In genomic region chr22:36253523-36254490, GRCh38 we compare ENCODE assay signal across 8 cellular contexts. TPM values are rescaled to one million over a fixed set of nuclear protein-coding genes. Genes with fewer than 3 reads are reported as not detected.
A peak's percentile ranks its signal among the peaks of the same experiment; 100 is the strongest.
DNase-seq lines count a peak whose midpoint lies in the region; ATAC-seq and TF ChIP-seq lines count a peak whose summit lies in the region.

No MANE protein-coding gene starts in this region.

- peak; percentile 17 to 27 for ATAC-seq in activated naive CD4-positive, alpha-beta T cell treated with anti-CD3 and anti-CD28 coated beads, Interleukin-2, amount 50 U/mL, for 72 hours
- ATAC-seq in right lobe of liver (peak; percentile 18 to 62 (median 57)), HG02678 (IDR thresholded peaks at IDR 0.05; ENCODE audit: unreplicated experiment) (no peak)

- CTCF ChIA-PET in Caco-2 (lab: Charles Lee): no interaction called here

- H3K9me3 Mint-ChIP-seq in activated naive CD4-positive, alpha-beta T cell treated with anti-CD3 and anti-CD28 coated beads, Interleukin-2, amount 50 U/mL, for 72 hours: no peaks in the 10 kb centered on the region
- no peaks in the 10 kb centered on the region for H3K9me3 Mint-ChIP-seq in Caco-2 (ENCODE audit: unreplicated experiment)

- intact Hi-C loops in right lobe of liver (cut with DNase I) (no loop called here), Caco-2 (cut with micrococcal nuclease; ENCODE audit: unreplicated experiment) (no loop called here)

- peaks cover 0 to 3% (median 0%) of the 10 kb centered on the region in 4 donors for H3K36me3 ChIP-seq in right lobe of liver
- H3K36me3 ChIP-seq in subcutaneous abdominal adipose tissue (ENCODE audit: control insufficient read depth in 5 of 5, insufficient read depth in 5 of 5, low read length in 5 of 5): peaks cover 0 to 11% (median 0%) of the 10 kb centered on the region in 5 donors
- no peaks in the 10 kb centered on the region for H3K36me3 ChIP-seq in Caco-2 (ENCODE audit: control insufficient read depth, insufficient read depth, low read length)

- TF ChIP-seq CTCF in right lobe of liver (IDR thresholded peaks at IDR 0.05) (no peak), Caco-2 (IDR thresholded peaks at IDR 0.05; ENCODE audit: insufficient read depth in 1 of 2, low read depth in 1 of 2, low read length in 1 of 2, severe bottlenecking in 1 of 2, unreplicated experiment in 1 of 2) (no peak)

- peak overlapping the region; percentile 79 to 96 (median 82) for H3K27ac ChIP-seq in right lobe of liver
- H3K27ac ChIP-seq in subcutaneous abdominal adipose tissue (ENCODE audit: low read depth, low read length): peak overlapping the region; percentile 85

- no peaks in the 10 kb centered on the region for H3K4me1 Mint-ChIP-seq in Caco-2 (ENCODE audit: low read depth, unreplicated experiment)

- peak overlapping the region; percentile 19 to 94 (median 53) for H3K9ac ChIP-seq in subcutaneous abdominal adipose tissue (ENCODE audit: low read length in 5 of 5)

- H3K27me3 ChIP-seq in right lobe of liver: no peaks in the 10 kb centered on the region
- H3K27me3 ChIP-seq in subcutaneous abdominal adipose tissue (ENCODE audit: control insufficient read depth in 5 of 5, insufficient read depth in 4 of 5, low read length in 5 of 5): no peaks in the 10 kb centered on the region
- H3K27me3 ChIP-seq in Caco-2 (replicated peaks; ENCODE audit: control insufficient read depth, insufficient read depth, low read length): no peaks in the 10 kb centered on the region

- peak; percentile 1 for DNase-seq in NCI-H1105 treated with DMSO at 0.1 percent for 48 hours (lab: John Stamatoyannopoulos, UW)
- no peak for DNase-seq in NCI-H1105 (lab: John Stamatoyannopoulos, UW)
- DNase-seq in activated naive CD4-positive, alpha-beta T cell treated with anti-CD3 and anti-CD28 coated beads, Interleukin-2, amount 50 U/mL, for 72 hours (ENCODE audit: low spot score in 2 of 2): no peak
- peak in 1 of 3 donors; percentile 73 for DNase-seq in right lobe of liver
- DNase-seq in SKM-1 treated with dmso at 0.1 percent for 144 hours (lab: John Stamatoyannopoulos, UW; ENCODE audit: unreplicated experiment): no peak
- DNase-seq in Caco-2: no peak

- no peaks in the 10 kb centered on the region for H3K9me3 ChIP-seq in right lobe of liver
- peaks cover 0 to 5% (median 0%) of the 10 kb centered on the region in 5 donors for H3K9me3 ChIP-seq in subcutaneous abdominal adipose tissue (ENCODE audit: control insufficient read depth in 5 of 5, low read length in 5 of 5)
- no peaks in the 10 kb centered on the region for H3K9me3 ChIP-seq in Caco-2

- H3K27ac Mint-ChIP-seq in activated naive CD4-positive, alpha-beta T cell treated with anti-CD3 and anti-CD28 coated beads, Interleukin-2, amount 50 U/mL, for 72 hours: peak overlapping the region; percentile 97 to 98
- H3K27ac Mint-ChIP-seq in Caco-2 (ENCODE audit: unreplicated experiment): no peak overlapping the region

- H3K4me1 ChIP-seq in right lobe of liver (peaks cover 0 to 31% (median 4%) of the 10 kb centered on the region in 4 donors), subcutaneous abdominal adipose tissue (ENCODE audit: control insufficient read depth in 5 of 5, insufficient read depth in 5 of 5, low read length in 5 of 5) (peaks cover 11 to 60% (median 48%) of the 10 kb centered on the region in 5 donors), Caco-2 (no peaks in the 10 kb centered on the region)

- no TSS peak for BruUV-seq in Caco-2 (replicated peaks; lab: Mats Ljungman, UMichigan)

- H3K36me3 Mint-ChIP-seq in activated naive CD4-positive, alpha-beta T cell treated with anti-CD3 and anti-CD28 coated beads, Interleukin-2, amount 50 U/mL, for 72 hours: peaks cover 27 to 34% of the 10 kb centered on the region in 2 donors
- H3K36me3 Mint-ChIP-seq in Caco-2 (ENCODE audit: insufficient read depth, unreplicated experiment): no peaks in the 10 kb centered on the region

- H3K27me3 Mint-ChIP-seq in Caco-2 (ENCODE audit: insufficient read depth, unreplicated experiment): peaks cover 3% of the 10 kb centered on the region

- TF ChIP-seq POLR2A in right lobe of liver (IDR thresholded peaks at IDR 0.05): no peak

- POLR2A ChIA-PET in Caco-2 (lab: Charles Lee): no interaction called here

- H3K4me3 ChIP-seq in right lobe of liver (peak overlapping the region; percentile 63 to 77 (median 76)), subcutaneous abdominal adipose tissue (ENCODE audit: low read depth in 1 of 5, low read length in 5 of 5) (peak overlapping the region; percentile 55 to 89 (median 77)), Caco-2 (ENCODE audit: low read depth, low read length) (no peak overlapping the region)

- no peak overlapping the region for H3K4me3 Mint-ChIP-seq in Caco-2 (ENCODE audit: unreplicated experiment)

- 24% methylated on average over 3 of the region's 7 CpGs for WGBS in right lobe of liver (ENCODE audit: insufficient coverage, low coverage, low lambda C conversion rate, missing lambda C conversion rate)

RNA-seq across cellular contexts. Expression of gene APOL1, which starts 0.9 kb away (rescaled TPM):
- total RNA-seq in activated naive CD4-positive, alpha-beta T cell treated with anti-CD3 and anti-CD28 coated beads, Interleukin-2, amount 50 U/mL, for 72 hours: 10 to 100 TPM; 27.2 to 40.5 TPM
- total RNA-seq in right lobe of liver (100 to 1,000 TPM in 5 of 6 experiments, 10 to 100 TPM in 1; 85.1 to 299 (median 119) TPM), Caco-2 (2022) (0.32 and 0.39 TPM in 2 replicates)

RNA-seq across cellular contexts. Expression of gene APOL2, which starts 14.5 kb away (rescaled TPM):
- 10 to 100 TPM; 51.3 to 68.6 TPM for total RNA-seq in activated naive CD4-positive, alpha-beta T cell treated with anti-CD3 and anti-CD28 coated beads, Interleukin-2, amount 50 U/mL, for 72 hours
- total RNA-seq in right lobe of liver: 100 to 1,000 TPM in 1 of 6 experiments, 10 to 100 TPM in 5; 40.8 to 121 (median 57.5) TPM
- total RNA-seq in Caco-2 (2022): 7.9 and 10.0 TPM in 2 replicates

RNA-seq across cellular contexts. Expression of gene APOL4, which starts 52.2 kb away (rescaled TPM):
- under 1 TPM; 0.14 to 0.18 TPM for total RNA-seq in activated naive CD4-positive, alpha-beta T cell treated with anti-CD3 and anti-CD28 coated beads, Interleukin-2, amount 50 U/mL, for 72 hours
- 1 to 10 TPM in 4 of 6 experiments, not detected in 2; 1.1 to 1.6 (median 1.4) TPM for total RNA-seq in right lobe of liver
- total RNA-seq in Caco-2 (2022): not detected in 2 replicates

Comparison
In these comparisons a context has a peak if more than half of its experiments do, and no peak if none do; other contexts are left out.
1. RNA of gene APOL1, which starts 0.9 kb away (total RNA-seq): 85.1 to 299 TPM in right lobe of liver and 27.2 to 40.5 TPM in activated naive CD4-positive, alpha-beta T cell treated with anti-CD3 and anti-CD28 coated beads, Interleukin-2, amount 50 U/mL, for 72 hours; 0.32 to 0.39 TPM in Caco-2; every median in the first group is over 10 times any median in the second.